1 cellular context compared by ENCODE assay signal in genomic region chr1:40531381-40532061, GRCh38.
TF ChIP-seq lines count a peak whose summit lies in the region.

Gene ZNF684 (plus strand): TSS chr1:40531637. CDS start chr1:40533167, 1,530 bp downstream.

TF ChIP-seq in K562, 482 proteins besides CTCF, POLR2A, EP300 and RAD21 (continued from another document and continues in another):
- peak; percentile 52; the same call in 1 of the 2 replicates for TF ChIP-seq GTF2F1 (IDR thresholded peaks at IDR 0.05; ENCODE audit: low read depth, low read length)
- TF ChIP-seq MYBL2 (IDR thresholded peaks at IDR 0.05; ENCODE audit: low read depth) = peak; percentile 8; the same call in 1 of the 2 replicates
- no peak for TF ChIP-seq MYBL2 (CRISPR knock-in tag; IDR thresholded peaks at IDR 0.05; ENCODE audit: borderline replicate concordance)
- no peak for TF ChIP-seq ZHX1 (conservative IDR thresholded peaks at IDR 0.05; ENCODE audit: low read length)
- no peak for TF ChIP-seq ARID1B (IDR thresholded peaks at IDR 0.05)
- peak; percentile 81 for TF ChIP-seq PML (IDR thresholded peaks at IDR 0.05; ENCODE audit: low read length)
- TF ChIP-seq E2F6 (IDR thresholded peaks at IDR 0.05; ENCODE audit: borderline replicate concordance in 1 of 2, extremely low read depth in 1 of 2, insufficient read depth in 1 of 2, insufficient read length in 1 of 2, low read depth in 1 of 2, low read length in 1 of 2, poor library complexity in 1 of 2, severe bottlenecking in 1 of 2) = peak; percentile 94
- peak; percentile 74 for TF ChIP-seq VEZF1 (CRISPR knock-in tag; IDR thresholded peaks at IDR 0.05)
- TF ChIP-seq RFX7 (CRISPR knock-in tag; IDR thresholded peaks at IDR 0.05) = no peak
- TF ChIP-seq HDAC1 (IDR thresholded peaks at IDR 0.05) = peak in 1 of 2 experiments; percentile 73; a peak in 2 of 4 replicates
- TF ChIP-seq ZNF609 (CRISPR knock-in tag; IDR thresholded peaks at IDR 0.05; ENCODE audit: borderline replicate concordance) = no peak
- no peak for TF ChIP-seq ZNF449 (CRISPR knock-in tag; IDR thresholded peaks at IDR 0.05)
- TF ChIP-seq PRDM10 (IDR thresholded peaks at IDR 0.05; ENCODE audit: partially characterized antibody) = peak; percentile 45
- TF ChIP-seq HNRNPK (IDR thresholded peaks at IDR 0.05; ENCODE audit: low read depth, low read length, poor library complexity, severe bottlenecking) = no peak
- no peak for TF ChIP-seq ZNF785 (CRISPR knock-in tag; IDR thresholded peaks at IDR 0.05)
- TF ChIP-seq TRIM25 (IDR thresholded peaks at IDR 0.05; ENCODE audit: borderline replicate concordance) = no peak
- TF ChIP-seq RREB1 (CRISPR knock-in tag; IDR thresholded peaks at IDR 0.05) = peak; percentile 71; the same call in 1 of the 2 replicates
- no peak for TF ChIP-seq NR3C1 (CRISPR knock-in tag; IDR thresholded peaks at IDR 0.05)
- TF ChIP-seq SIN3B (IDR thresholded peaks at IDR 0.05; ENCODE audit: low read depth) = no peak
- 0 out of 2 replicates have a peak, but pooled peaks have one; percentile 19 for TF ChIP-seq DMBX1 (CRISPR knock-in tag; IDR thresholded peaks at IDR 0.05; ENCODE audit: borderline replicate concordance)
- no peak for TF ChIP-seq GTF3C2 (IDR thresholded peaks at IDR 0.05; ENCODE audit: borderline replicate concordance, extremely low read depth, insufficient read length)
- TF ChIP-seq SRSF3 (IDR thresholded peaks at IDR 0.05; ENCODE audit: insufficient read depth, low read length) = no peak
- no peak for TF ChIP-seq TARDBP (IDR thresholded peaks at IDR 0.05)
